ENCODE assay signal across 1 cellular context in genomic region chr12:125100551-125101434, GRCh38.
TF ChIP-seq lines count a peak whose summit lies in the region.

No MANE protein-coding gene starts in this region.

TF ChIP-seq in HepG2, 621 proteins besides CTCF, POLR2A, EP300 and RAD21 (continued from another document and continues in another):
- TF ChIP-seq, protein P1, sequence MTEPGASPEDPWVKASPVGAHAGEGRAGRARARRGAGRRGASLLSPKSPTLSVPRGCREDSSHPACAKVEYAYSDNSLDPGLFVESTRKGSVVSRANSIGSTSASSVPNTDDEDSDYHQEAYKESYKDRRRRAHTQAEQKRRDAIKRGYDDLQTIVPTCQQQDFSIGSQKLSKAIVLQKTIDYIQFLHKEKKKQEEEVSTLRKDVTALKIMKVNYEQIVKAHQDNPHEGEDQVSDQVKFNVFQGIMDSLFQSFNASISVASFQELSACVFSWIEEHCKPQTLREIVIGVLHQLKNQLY (CRISPR knock-in tag; IDR thresholded peaks at IDR 0.05) = no peak
- TF ChIP-seq CBFB (CRISPR knock-in tag; IDR thresholded peaks at IDR 0.05) (no peak), NFIB (CRISPR knock-in tag; IDR thresholded peaks at IDR 0.05; ENCODE audit: borderline replicate concordance) (no peak), ELF1 (CRISPR knock-in tag; IDR thresholded peaks at IDR 0.05) (no peak), ZNF543 (CRISPR knock-in tag; IDR thresholded peaks at IDR 0.05) (no peak), GATAD1 (CRISPR knock-in tag; IDR thresholded peaks at IDR 0.05) (no peak), SRSF9 (IDR thresholded peaks at IDR 0.05; ENCODE audit: borderline replicate concordance, insufficient read depth, low read depth, low read length, poor library complexity, severe bottlenecking) (no peak), SAFB2 (CRISPR knock-in tag; IDR thresholded peaks at IDR 0.05; ENCODE audit: borderline replicate concordance, low read depth) (no peak), ZNF776 (CRISPR knock-in tag; IDR thresholded peaks at IDR 0.05) (no peak), ZNF256 (CRISPR knock-in tag; conservative IDR thresholded peaks at IDR 0.05) (no peak), RNF2 (conservative IDR thresholded peaks at IDR 0.05; ENCODE audit: low read depth) (no peak), SMAD1 (CRISPR knock-in tag; IDR thresholded peaks at IDR 0.05; ENCODE audit: borderline replicate concordance, low read depth) (no peak), PAWR (CRISPR knock-in tag; IDR thresholded peaks at IDR 0.05; ENCODE audit: borderline replicate concordance) (no peak), ZNF597 (CRISPR knock-in tag; IDR thresholded peaks at IDR 0.05) (no peak), HIVEP1 (CRISPR knock-in tag; IDR thresholded peaks at IDR 0.05) (0 out of 2 replicates have a peak, but pooled peaks have one; percentile 21), USF2 (IDR thresholded peaks at IDR 0.05; ENCODE audit: low read depth, low read length) (no peak), USF2 (CRISPR knock-in tag; IDR thresholded peaks at IDR 0.05; ENCODE audit: borderline replicate concordance) (no peak), ZNF549 (CRISPR knock-in tag; IDR thresholded peaks at IDR 0.05) (no peak), SP5 (CRISPR knock-in tag; IDR thresholded peaks at IDR 0.05; ENCODE audit: borderline replicate concordance, low read depth) (no peak), ZNF484 (CRISPR knock-in tag; IDR thresholded peaks at IDR 0.05; ENCODE audit: borderline replicate concordance, low read depth) (no peak), NFE2L1 (CRISPR knock-in tag; IDR thresholded peaks at IDR 0.05; ENCODE audit: borderline replicate concordance) (no peak), SAP130 (CRISPR knock-in tag; IDR thresholded peaks at IDR 0.05; ENCODE audit: low read depth) (peak; percentile 28; the same call in 1 of the 2 replicates), MAF1 (CRISPR knock-in tag; IDR thresholded peaks at IDR 0.05; ENCODE audit: borderline replicate concordance) (no peak), FOXA3 (CRISPR knock-in tag; IDR thresholded peaks at IDR 0.05) (no peak), KLF12 (CRISPR knock-in tag; IDR thresholded peaks at IDR 0.05; ENCODE audit: borderline replicate concordance) (no peak), TRIM24 (CRISPR knock-in tag; IDR thresholded peaks at IDR 0.05) (no peak), POLR2AphosphoS2 (IDR thresholded peaks at IDR 0.05; ENCODE audit: low read depth, low read length) (no peak), ZNF878 (CRISPR knock-in tag; IDR thresholded peaks at IDR 0.05) (no peak), MYC (CRISPR knock-in tag; IDR thresholded peaks at IDR 0.05; ENCODE audit: borderline replicate concordance) (peak; percentile 31; the same call in 1 of the 2 replicates), NR0B2 (CRISPR knock-in tag; IDR thresholded peaks at IDR 0.05) (no peak), ZSCAN31 (CRISPR knock-in tag; IDR thresholded peaks at IDR 0.05; ENCODE audit: low read depth) (no peak), HDAC1 (CRISPR knock-in tag; IDR thresholded peaks at IDR 0.05) (no peak), SOX6 (IDR thresholded peaks at IDR 0.05) (no peak), SOX6 (CRISPR knock-in tag; IDR thresholded peaks at IDR 0.05) (peak; percentile 35; the same call in 1 of the 2 replicates), PPARG (CRISPR knock-in tag; conservative IDR thresholded peaks at IDR 0.05) (0 out of 2 replicates have a peak, but pooled peaks have one; percentile 10), ZNF615 (CRISPR knock-in tag; IDR thresholded peaks at IDR 0.05; ENCODE audit: borderline replicate concordance) (no peak), HBP1 (CRISPR knock-in tag; IDR thresholded peaks at IDR 0.05; ENCODE audit: low read depth) (no peak), KLF15 (CRISPR knock-in tag; IDR thresholded peaks at IDR 0.05; ENCODE audit: borderline replicate concordance) (no peak), ZNF468 (CRISPR knock-in tag; IDR thresholded peaks at IDR 0.05) (no peak), IKZF1 (IDR thresholded peaks at IDR 0.05) (no peak), ADNP (CRISPR knock-in tag; IDR thresholded peaks at IDR 0.05) (no peak), PRDM4 (CRISPR knock-in tag; IDR thresholded peaks at IDR 0.05; ENCODE audit: borderline replicate concordance) (no peak), ZNF530 (CRISPR knock-in tag; IDR thresholded peaks at IDR 0.05; ENCODE audit: low read depth) (no peak), ATAD3A (CRISPR knock-in tag; IDR thresholded peaks at IDR 0.05) (no peak), RFXANK (CRISPR knock-in tag; IDR thresholded peaks at IDR 0.05) (no peak), FOXA1 (IDR thresholded peaks at IDR 0.05) (no peak), FOXA1 (CRISPR knock-in tag; IDR thresholded peaks at IDR 0.05) (peak; percentile 32; the same call in 1 of the 2 replicates), ISX (CRISPR knock-in tag; conservative IDR thresholded peaks at IDR 0.05) (no peak), SALL1 (CRISPR knock-in tag; IDR thresholded peaks at IDR 0.05) (0 out of 2 replicates have a peak, but pooled peaks have one; percentile 16), SNAPC2 (CRISPR knock-in tag; IDR thresholded peaks at IDR 0.05) (no peak)
- TF ChIP-seq, protein P2, sequence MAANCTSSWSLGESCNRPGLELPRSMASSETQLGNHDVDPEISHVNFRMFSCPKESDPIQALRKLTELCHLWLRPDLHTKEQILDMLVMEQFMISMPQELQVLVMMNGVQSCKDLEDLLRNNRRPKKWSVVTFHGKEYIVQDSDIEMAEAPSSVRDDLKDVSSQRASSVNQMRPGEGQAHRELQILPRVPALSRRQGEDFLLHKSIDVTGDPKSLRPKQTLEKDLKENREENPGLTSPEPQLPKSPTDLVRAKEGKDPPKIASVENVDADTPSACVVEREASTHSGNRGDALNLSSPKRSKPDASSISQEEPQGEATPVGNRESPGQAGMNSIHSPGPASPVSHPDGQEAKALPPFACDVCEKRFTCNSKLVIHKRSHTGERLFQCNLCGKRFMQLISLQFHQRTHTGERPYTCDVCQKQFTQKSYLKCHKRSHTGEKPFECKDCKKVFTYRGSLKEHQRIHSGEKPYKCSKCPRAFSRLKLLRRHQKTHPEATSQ (CRISPR knock-in tag; IDR thresholded peaks at IDR 0.05; ENCODE audit: borderline replicate concordance) = no peak
- TF ChIP-seq, protein P3, sequence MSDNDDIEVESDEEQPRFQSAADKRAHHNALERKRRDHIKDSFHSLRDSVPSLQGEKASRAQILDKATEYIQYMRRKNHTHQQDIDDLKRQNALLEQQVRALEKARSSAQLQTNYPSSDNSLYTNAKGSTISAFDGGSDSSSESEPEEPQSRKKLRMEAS (IDR thresholded peaks at IDR 0.05) = peak; percentile 35; the same call in 1 of the 2 replicates
- TF ChIP-seq, protein P4, sequence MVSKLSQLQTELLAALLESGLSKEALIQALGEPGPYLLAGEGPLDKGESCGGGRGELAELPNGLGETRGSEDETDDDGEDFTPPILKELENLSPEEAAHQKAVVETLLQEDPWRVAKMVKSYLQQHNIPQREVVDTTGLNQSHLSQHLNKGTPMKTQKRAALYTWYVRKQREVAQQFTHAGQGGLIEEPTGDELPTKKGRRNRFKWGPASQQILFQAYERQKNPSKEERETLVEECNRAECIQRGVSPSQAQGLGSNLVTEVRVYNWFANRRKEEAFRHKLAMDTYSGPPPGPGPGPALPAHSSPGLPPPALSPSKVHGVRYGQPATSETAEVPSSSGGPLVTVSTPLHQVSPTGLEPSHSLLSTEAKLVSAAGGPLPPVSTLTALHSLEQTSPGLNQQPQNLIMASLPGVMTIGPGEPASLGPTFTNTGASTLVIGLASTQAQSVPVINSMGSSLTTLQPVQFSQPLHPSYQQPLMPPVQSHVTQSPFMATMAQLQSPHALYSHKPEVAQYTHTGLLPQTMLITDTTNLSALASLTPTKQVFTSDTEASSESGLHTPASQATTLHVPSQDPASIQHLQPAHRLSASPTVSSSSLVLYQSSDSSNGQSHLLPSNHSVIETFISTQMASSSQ (IDR thresholded peaks at IDR 0.05; ENCODE audit: low read depth) = peak; percentile 38; the same call in 1 of the 2 replicates
- TF ChIP-seq, protein P4 (CRISPR knock-in tag; IDR thresholded peaks at IDR 0.05; ENCODE audit: borderline replicate concordance) = peak; percentile 78
- TF ChIP-seq, protein P5, sequence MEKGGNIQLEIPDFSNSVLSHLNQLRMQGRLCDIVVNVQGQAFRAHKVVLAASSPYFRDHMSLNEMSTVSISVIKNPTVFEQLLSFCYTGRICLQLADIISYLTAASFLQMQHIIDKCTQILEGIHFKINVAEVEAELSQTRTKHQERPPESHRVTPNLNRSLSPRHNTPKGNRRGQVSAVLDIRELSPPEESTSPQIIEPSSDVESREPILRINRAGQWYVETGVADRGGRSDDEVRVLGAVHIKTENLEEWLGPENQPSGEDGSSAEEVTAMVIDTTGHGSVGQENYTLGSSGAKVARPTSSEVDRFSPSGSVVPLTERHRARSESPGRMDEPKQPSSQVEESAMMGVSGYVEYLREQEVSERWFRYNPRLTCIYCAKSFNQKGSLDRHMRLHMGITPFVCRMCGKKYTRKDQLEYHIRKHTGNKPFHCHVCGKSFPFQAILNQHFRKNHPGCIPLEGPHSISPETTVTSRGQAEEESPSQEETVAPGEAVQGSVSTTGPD (CRISPR knock-in tag; IDR thresholded peaks at IDR 0.05) = no peak
